Comparison of ENCODE assay signal across 2 cellular contexts in genomic region chr7:139034336-139034735, GRCh38.
TF ChIP-seq lines count a peak whose summit lies in the region.

No MANE protein-coding gene starts in this region.

TF ChIP-seq in HepG2, 621 proteins besides CTCF, POLR2A, EP300 and RAD21 (continues in another document):
- TF ChIP-seq ATF2 (CRISPR knock-in tag; IDR thresholded peaks at IDR 0.05) = no peak
- no peak for TF ChIP-seq JDP2 (CRISPR knock-in tag; IDR thresholded peaks at IDR 0.05; ENCODE audit: borderline replicate concordance)
- TF ChIP-seq TFE3 (CRISPR knock-in tag; IDR thresholded peaks at IDR 0.05) = no peak
- TF ChIP-seq GRHL1 (CRISPR knock-in tag; conservative IDR thresholded peaks at IDR 0.05) = no peak
- TF ChIP-seq, protein P1, sequence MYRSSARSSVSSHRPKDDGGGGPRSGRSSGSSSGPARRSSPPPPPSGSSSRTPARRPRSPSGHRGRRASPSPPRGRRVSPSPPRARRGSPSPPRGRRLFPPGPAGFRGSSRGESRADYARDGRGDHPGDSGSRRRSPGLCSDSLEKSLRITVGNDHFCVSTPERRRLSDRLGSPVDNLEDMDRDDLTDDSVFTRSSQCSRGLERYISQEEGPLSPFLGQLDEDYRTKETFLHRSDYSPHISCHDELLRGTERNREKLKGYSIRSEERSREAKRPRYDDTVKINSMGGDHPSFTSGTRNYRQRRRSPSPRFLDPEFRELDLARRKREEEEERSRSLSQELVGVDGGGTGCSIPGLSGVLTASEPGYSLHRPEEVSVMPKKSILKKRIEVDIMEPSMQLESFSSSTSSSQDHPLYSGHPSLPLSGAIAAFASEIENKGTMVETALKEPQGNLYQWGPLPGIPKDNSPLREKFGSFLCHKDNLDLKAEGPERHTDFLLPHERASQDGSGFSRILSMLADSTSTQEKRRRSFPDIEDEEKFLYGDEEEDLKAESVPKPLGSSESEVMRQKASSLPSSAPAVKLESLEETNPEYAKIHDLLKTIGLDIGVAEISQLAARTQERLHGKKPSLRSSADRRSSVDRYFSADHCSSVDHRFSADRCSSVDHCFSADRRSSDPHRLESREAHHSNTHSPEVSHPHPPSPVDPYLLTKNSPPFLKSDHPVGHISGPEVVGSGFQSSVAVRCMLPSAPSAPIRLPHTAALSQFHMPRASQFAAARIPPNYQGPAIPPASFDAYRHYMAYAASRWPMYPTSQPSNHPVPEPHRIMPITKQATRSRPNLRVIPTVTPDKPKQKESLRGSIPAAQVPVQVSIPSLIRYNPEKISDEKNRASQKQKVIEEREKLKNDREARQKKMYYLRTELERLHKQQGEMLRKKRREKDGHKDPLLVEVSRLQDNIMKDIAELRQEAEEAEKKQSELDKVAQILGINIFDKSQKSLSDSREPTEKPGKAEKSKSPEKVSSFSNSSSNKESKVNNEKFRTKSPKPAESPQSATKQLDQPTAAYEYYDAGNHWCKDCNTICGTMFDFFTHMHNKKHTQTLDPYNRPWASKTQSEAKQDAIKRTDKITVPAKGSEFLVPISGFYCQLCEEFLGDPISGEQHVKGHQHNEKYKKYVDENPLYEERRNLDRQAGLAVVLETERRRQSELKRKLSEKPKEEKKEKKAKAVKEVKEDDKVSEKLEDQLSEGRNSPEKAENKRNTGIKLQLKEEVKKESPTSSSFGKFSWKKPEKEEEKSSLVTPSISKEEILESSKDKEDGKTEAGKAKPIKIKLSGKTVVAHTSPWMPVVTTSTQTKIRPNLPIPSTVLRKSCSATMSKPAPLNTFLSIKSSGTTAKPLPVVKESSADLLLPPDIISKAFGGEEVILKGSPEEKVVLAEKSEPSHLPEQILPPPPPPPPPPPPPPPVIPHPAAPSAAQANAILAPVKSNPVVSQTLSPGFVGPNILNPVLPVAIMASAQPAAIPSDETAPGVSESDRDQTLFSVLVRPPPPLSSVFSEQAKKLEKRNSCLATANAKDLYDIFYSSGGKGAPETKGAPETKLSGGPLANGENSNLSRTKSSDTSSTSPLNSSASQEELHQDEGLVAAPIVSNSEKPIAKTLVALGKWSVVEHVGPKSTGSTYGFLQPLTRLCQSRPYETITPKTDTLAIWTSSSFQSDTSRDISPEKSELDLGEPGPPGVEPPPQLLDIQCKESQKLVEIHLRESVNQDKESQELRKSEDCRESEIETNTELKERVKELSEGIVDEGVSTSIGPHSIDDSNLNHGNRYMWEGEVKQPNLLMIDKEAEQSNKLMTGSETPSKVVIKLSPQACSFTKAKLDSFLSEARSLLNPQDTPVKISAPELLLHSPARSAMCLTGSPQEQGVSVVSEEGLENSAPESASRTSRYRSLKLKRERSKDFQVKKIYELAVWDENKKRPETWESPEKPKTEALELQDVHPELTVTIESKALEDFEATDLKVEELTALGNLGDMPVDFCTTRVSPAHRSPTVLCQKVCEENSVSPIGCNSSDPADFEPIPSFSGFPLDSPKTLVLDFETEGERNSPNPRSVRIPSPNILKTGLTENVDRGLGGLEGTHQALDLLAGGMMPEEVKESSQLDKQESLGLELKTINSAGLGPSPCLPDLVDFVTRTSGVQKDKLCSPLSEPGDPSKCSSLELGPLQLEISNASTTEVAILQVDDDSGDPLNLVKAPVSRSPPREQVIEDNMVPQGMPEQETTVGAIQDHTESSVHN (CRISPR knock-in tag; IDR thresholded peaks at IDR 0.05) = no peak
- no peak for TF ChIP-seq RELA (CRISPR knock-in tag; IDR thresholded peaks at IDR 0.05)
- no peak for TF ChIP-seq NPAS2 (CRISPR knock-in tag; IDR thresholded peaks at IDR 0.05; ENCODE audit: borderline replicate concordance)
- TF ChIP-seq THAP8 (CRISPR knock-in tag; IDR thresholded peaks at IDR 0.05; ENCODE audit: borderline replicate concordance) = no peak
- TF ChIP-seq ZNF598 (CRISPR knock-in tag; IDR thresholded peaks at IDR 0.05; ENCODE audit: borderline replicate concordance) = no peak
- TF ChIP-seq ZNF761 (CRISPR knock-in tag; conservative IDR thresholded peaks at IDR 0.05) = no peak

TF ChIP-seq in WTC11, 78 proteins besides CTCF, POLR2A, EP300 and RAD21:
- TF ChIP-seq STAT6 (CRISPR knock-in tag; conservative IDR thresholded peaks at IDR 0.05; ENCODE audit: low read depth) = no peak
- no peak for TF ChIP-seq ETV6 (CRISPR knock-in tag; IDR thresholded peaks at IDR 0.05)
- TF ChIP-seq, protein P2, sequence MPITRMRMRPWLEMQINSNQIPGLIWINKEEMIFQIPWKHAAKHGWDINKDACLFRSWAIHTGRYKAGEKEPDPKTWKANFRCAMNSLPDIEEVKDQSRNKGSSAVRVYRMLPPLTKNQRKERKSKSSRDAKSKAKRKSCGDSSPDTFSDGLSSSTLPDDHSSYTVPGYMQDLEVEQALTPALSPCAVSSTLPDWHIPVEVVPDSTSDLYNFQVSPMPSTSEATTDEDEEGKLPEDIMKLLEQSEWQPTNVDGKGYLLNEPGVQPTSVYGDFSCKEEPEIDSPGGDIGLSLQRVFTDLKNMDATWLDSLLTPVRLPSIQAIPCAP (CRISPR knock-in tag; IDR thresholded peaks at IDR 0.05) = no peak
- no peak for TF ChIP-seq FOXP1 (CRISPR knock-in tag; IDR thresholded peaks at IDR 0.05; ENCODE audit: borderline replicate concordance)
- TF ChIP-seq NR1H2 (CRISPR knock-in tag; IDR thresholded peaks at IDR 0.05) = no peak
- no peak for TF ChIP-seq NR3C1 (CRISPR knock-in tag; conservative IDR thresholded peaks at IDR 0.05; ENCODE audit: low read depth)
- TF ChIP-seq ELF4 (CRISPR knock-in tag; IDR thresholded peaks at IDR 0.05; ENCODE audit: low read depth) = no peak
- TF ChIP-seq ZNF121 (CRISPR knock-in tag; IDR thresholded peaks at IDR 0.05) = no peak
- TF ChIP-seq ZNF263 (CRISPR knock-in tag; IDR thresholded peaks at IDR 0.05; ENCODE audit: low read depth) = no peak
- TF ChIP-seq ZNF219 (CRISPR knock-in tag; IDR thresholded peaks at IDR 0.05; ENCODE audit: borderline replicate concordance) = no peak
- TF ChIP-seq TEAD1 (CRISPR knock-in tag; IDR thresholded peaks at IDR 0.05) = no peak
- TF ChIP-seq KAT7 (CRISPR knock-in tag; IDR thresholded peaks at IDR 0.05; ENCODE audit: borderline replicate concordance) = no peak
- TF ChIP-seq, protein P3, sequence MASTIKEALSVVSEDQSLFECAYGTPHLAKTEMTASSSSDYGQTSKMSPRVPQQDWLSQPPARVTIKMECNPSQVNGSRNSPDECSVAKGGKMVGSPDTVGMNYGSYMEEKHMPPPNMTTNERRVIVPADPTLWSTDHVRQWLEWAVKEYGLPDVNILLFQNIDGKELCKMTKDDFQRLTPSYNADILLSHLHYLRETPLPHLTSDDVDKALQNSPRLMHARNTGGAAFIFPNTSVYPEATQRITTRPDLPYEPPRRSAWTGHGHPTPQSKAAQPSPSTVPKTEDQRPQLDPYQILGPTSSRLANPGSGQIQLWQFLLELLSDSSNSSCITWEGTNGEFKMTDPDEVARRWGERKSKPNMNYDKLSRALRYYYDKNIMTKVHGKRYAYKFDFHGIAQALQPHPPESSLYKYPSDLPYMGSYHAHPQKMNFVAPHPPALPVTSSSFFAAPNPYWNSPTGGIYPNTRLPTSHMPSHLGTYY (CRISPR knock-in tag; IDR thresholded peaks at IDR 0.05) = no peak
- TF ChIP-seq ZNF671 (CRISPR knock-in tag; IDR thresholded peaks at IDR 0.05) = no peak
- no peak for TF ChIP-seq ZBTB21 (CRISPR knock-in tag; IDR thresholded peaks at IDR 0.05; ENCODE audit: borderline replicate concordance)
- no peak for TF ChIP-seq EMX1 (CRISPR knock-in tag; IDR thresholded peaks at IDR 0.05)
- TF ChIP-seq NFYB (CRISPR knock-in tag; conservative IDR thresholded peaks at IDR 0.05; ENCODE audit: low read depth) = no peak
- TF ChIP-seq NFE2L1 (CRISPR knock-in tag; IDR thresholded peaks at IDR 0.05) = no peak
- TF ChIP-seq ZSCAN18 (CRISPR knock-in tag; IDR thresholded peaks at IDR 0.05) = no peak
- TF ChIP-seq ATF2 (CRISPR knock-in tag; IDR thresholded peaks at IDR 0.05; ENCODE audit: borderline replicate concordance, low read depth) = no peak
